ENCODE assay signal across 8 cellular contexts in the genomic region with DNA sequence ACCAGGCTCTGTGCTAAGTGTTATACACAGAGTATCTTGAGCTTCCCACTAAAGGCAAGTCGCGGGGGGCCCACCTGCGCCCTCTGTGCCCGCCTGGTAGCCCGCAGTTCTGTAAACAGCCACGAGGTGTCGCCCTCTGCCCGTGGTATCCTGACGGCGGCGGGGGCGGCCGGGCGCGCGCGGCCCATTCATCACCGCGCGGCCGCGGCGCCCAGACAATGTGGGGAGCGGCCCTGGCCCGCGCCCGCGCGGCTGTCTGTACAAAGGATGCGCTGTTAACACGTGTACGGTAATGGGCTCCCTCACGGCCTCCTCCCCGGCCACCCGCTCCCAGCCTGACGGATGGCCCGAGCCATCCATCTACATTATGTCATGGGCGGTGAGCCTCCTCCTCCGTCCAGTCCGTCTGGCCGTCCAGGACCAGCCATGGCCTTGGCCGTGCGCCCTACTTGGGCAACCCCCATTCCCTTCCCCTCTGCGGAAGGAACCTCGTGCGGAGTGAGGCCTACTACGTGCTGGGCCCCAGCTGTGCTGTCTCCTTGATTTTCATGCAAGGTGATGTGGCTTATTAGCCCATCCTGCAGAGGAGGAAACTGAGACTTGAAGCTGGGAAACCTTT.
DNase-seq lines count a peak whose midpoint lies in the region; ATAC-seq and TF ChIP-seq lines count a peak whose summit lies in the region.

No MANE protein-coding gene starts in this region.

- no peaks in the 10 kb centered on the region for H3K4me1 ChIP-seq in RWPE2 (ENCODE audit: insufficient read depth, poor library complexity, severe bottlenecking)

- DNase-seq in 8988T (peak; percentile 59), GM19240 (ENCODE audit: insufficient read length, low spot score) (peak; percentile 28), RWPE2 (ENCODE audit: low spot score) (no peak), anterior cingulate cortex (lab: John Stamatoyannopoulos, UW) (peak in 50 of 58 donors; percentile 8 to 77 (median 52)), hypothalamus (lab: John Stamatoyannopoulos, UW) (peak in 44 of 51 donors; percentile 9 to 79 (median 43)), skeletal muscle cell (ENCODE audit: low read depth) (peak; percentile 4), DMS79 (lab: John Stamatoyannopoulos, UW) (no peak), NCI-H187 (lab: John Stamatoyannopoulos, UW) (no peak)

- H3K36me3 ChIP-seq in RWPE2 (ENCODE audit: low read depth) = no peaks in the 10 kb centered on the region

- H3K4me3 ChIP-seq in RWPE2 (ENCODE audit: severe bottlenecking) (no peak overlapping the region), skeletal muscle cell (ENCODE audit: low read depth, low read length) (peak overlapping the region; percentile 35)

- no peaks in the 10 kb centered on the region for H3K27me3 ChIP-seq in RWPE2 (ENCODE audit: insufficient read depth, poor library complexity, severe bottlenecking)

- peak; percentile 84 for TF ChIP-seq CTCF in RWPE2 (IDR thresholded peaks at IDR 0.05; ENCODE audit: poor library complexity, severe bottlenecking)

- no peaks in the 10 kb centered on the region for H3K9me3 ChIP-seq in RWPE2 (ENCODE audit: severe bottlenecking)

- ATAC-seq in RWPE2 (ENCODE audit: low read depth) = peak; percentile 51; the same call in 2 of the 3 replicates

- H3K27ac ChIP-seq in RWPE2 (ENCODE audit: poor library complexity, severe bottlenecking) = no peak overlapping the region

Comparison
In these comparisons a context has a peak if more than half of its experiments do, and no peak if none do; other contexts are left out.
1. DNase-seq: peak in 8988T (single experiment), GM19240 (single experiment), anterior cingulate cortex (50 of 58), hypothalamus (44 of 51) and skeletal muscle cell (single experiment); none in RWPE2 (single experiment), DMS79 (single experiment) and NCI-H187 (0 of 2).